ENCODE assay signal across 9 cellular contexts in genomic region chr1:206725053-206725963, GRCh38. TPM values are rescaled to one million over a fixed set of nuclear protein-coding genes. Genes with fewer than 3 reads are reported as not detected.
DNase-seq lines count a peak whose midpoint lies in the region; ATAC-seq and TF ChIP-seq lines count a peak whose summit lies in the region.
"Had no signal": no experiment of that assay in that cellular context is flagged by ENCODE, and none has a peak within 500 bp of the region (broad histone marks: within the 10 kb centered on the region; RNA-seq: fewer than 3 reads in every experiment).

No MANE protein-coding gene starts in this region.

- H3K23ac ChIP-seq in IMR-90 (ENCODE audit: low read depth, low read length): no peak overlapping the region

- H3K9me1 ChIP-seq in IMR-90 (ENCODE audit: insufficient read depth, low read length): peaks cover 38% of the 10 kb centered on the region

- TF ChIP-seq CTCF in IMR-90 (conservative IDR thresholded peaks at IDR 0.05; ENCODE audit: low read depth, low read length): peak; percentile 62
- peak; percentile 54 for TF ChIP-seq CTCF in MCF 10A (IDR thresholded peaks at IDR 0.05; ENCODE audit: unreplicated experiment)
- peak; percentile 64 for TF ChIP-seq CTCF in lower lobe of right lung (IDR thresholded peaks at IDR 0.05)
- TF ChIP-seq CTCF in transverse colon (IDR thresholded peaks at IDR 0.05): peak; percentile 25 to 63 (median 40)

- no peak overlapping the region for H2BK15ac ChIP-seq in IMR-90 (ENCODE audit: low read depth, low read length)

- H3K4me3 ChIP-seq in IMR-90 (ENCODE audit: insufficient read depth, low read depth, low read length): no peak overlapping the region
- H3K4me3 ChIP-seq in lower lobe of right lung: no peak overlapping the region
- no peak overlapping the region for H3K4me3 ChIP-seq in transverse colon

- H3K27ac ChIP-seq in IMR-90 (ENCODE audit: insufficient read depth, low read length) (no peak overlapping the region), lower lobe of right lung (no peak overlapping the region), transverse colon (no peak overlapping the region)
- H3K27ac ChIP-seq: VCaP had no signal

- ATAC-seq in IMR-90 (ENCODE audit: low read depth): peak; percentile 48
- peak; percentile 63 for ATAC-seq in T-helper 17 cell
- peak; percentile 24 to 31 for ATAC-seq in lower lobe of right lung
- no peak for ATAC-seq in GM19351 (IDR thresholded peaks at IDR 0.05; ENCODE audit: unreplicated experiment)
- ATAC-seq in HG03196 (IDR thresholded peaks at IDR 0.05; ENCODE audit: unreplicated experiment): no peak

- H3K18ac ChIP-seq in IMR-90 (ENCODE audit: low read depth, low read length): no peak overlapping the region

- H3K36me3 ChIP-seq in IMR-90 (ENCODE audit: control insufficient read depth, insufficient read depth, low read length) (peaks cover 18% of the 10 kb centered on the region), lower lobe of right lung (peaks cover 18% of the 10 kb centered on the region), transverse colon (peaks cover 0 to 13% (median 7%) of the 10 kb centered on the region in 4 donors)

- CTCF ChIA-PET in IMR-90 (lab: Yijun Ruan, JAX): interaction anchor here (0.7 to 1.2 kb wide), 3 partner anchors 10 to 187 kb away, joined by 3 read pairs; no protein-coding TSS in a partner anchor
- CTCF ChIA-PET in MCF 10A (lab: Yijun Ruan, JAX): interaction anchor here (0.5 to 7.0 kb wide), 81 partner anchors 10 to 1446 kb away, joined by 3 to 158 read pairs (median 5); partner anchors contain the start of genes DYRK3, FCMR, IL10 and IL19

- H3K27me3 ChIP-seq in IMR-90 (ENCODE audit: control insufficient read depth, insufficient read depth, low read length): no peaks in the 10 kb centered on the region
- H3K27me3 ChIP-seq in lower lobe of right lung (ENCODE audit: low read depth): no peaks in the 10 kb centered on the region
- H3K27me3 ChIP-seq in transverse colon: no peaks in the 10 kb centered on the region

- TF ChIP-seq RAD21 in IMR-90 (IDR thresholded peaks at IDR 0.05; ENCODE audit: low read length): peak; percentile 47

- TF ChIP-seq EP300 in transverse colon (IDR thresholded peaks at IDR 0.05; ENCODE audit: low read depth): no peak

- no peak overlapping the region for H3K4me3 Mint-ChIP-seq in T-helper 17 cell
- H3K4me3 Mint-ChIP-seq in MCF 10A (ENCODE audit: unreplicated experiment): no peak overlapping the region

- H3K36me3 Mint-ChIP-seq in T-helper 17 cell (ENCODE audit: low read depth) (peaks cover 3% of the 10 kb centered on the region), MCF 10A (ENCODE audit: insufficient read depth, unreplicated experiment) (peaks cover 11% of the 10 kb centered on the region)

- H3K27me3 Mint-ChIP-seq in T-helper 17 cell: no peaks in the 10 kb centered on the region
- no peaks in the 10 kb centered on the region for H3K27me3 Mint-ChIP-seq in MCF 10A (ENCODE audit: insufficient read depth, unreplicated experiment)

- H2BK5ac ChIP-seq in IMR-90 (ENCODE audit: low read depth, low read length, poor library complexity, severe bottlenecking): no peak overlapping the region

- no peak overlapping the region for H3K4me2 ChIP-seq in IMR-90 (ENCODE audit: low read depth, low read length)

- H3K4ac ChIP-seq in IMR-90 (ENCODE audit: low read depth, low read length): no peak overlapping the region

- H3K9me3 ChIP-seq in IMR-90 (ENCODE audit: control insufficient read depth, insufficient read depth, low read length) (no peaks in the 10 kb centered on the region), T-helper 17 cell (ENCODE audit: control insufficient read depth, low read length, poor library complexity, severe bottlenecking) (no peaks in the 10 kb centered on the region), lower lobe of right lung (no peaks in the 10 kb centered on the region), transverse colon (no peaks in the 10 kb centered on the region)

- H3K27ac Mint-ChIP-seq in T-helper 17 cell: peak overlapping the region; percentile 85
- H3K27ac Mint-ChIP-seq in MCF 10A (ENCODE audit: low read depth, unreplicated experiment): no peak overlapping the region

- POLR2A ChIA-PET in IMR-90 (lab: Charles Lee; ENCODE audit: unreplicated experiment): no interaction called here
- POLR2A ChIA-PET in MCF 10A (lab: Yijun Ruan, JAX): interaction anchor here (0.6 to 8.2 kb wide), 12 partner anchors 9 to 184 kb away, joined by 3 to 54 read pairs (median 4); no protein-coding TSS in a partner anchor

- no peak overlapping the region for H2BK20ac ChIP-seq in IMR-90 (ENCODE audit: low read depth, low read length)

- no peaks in the 10 kb centered on the region for H3K9me3 Mint-ChIP-seq in MCF 10A (ENCODE audit: unreplicated experiment)

- DNase-seq in DMS53 treated with DMSO at 0.1 percent for 48 hours (lab: John Stamatoyannopoulos, UW; ENCODE audit: unreplicated experiment) (peak; percentile 58), IMR-90 (peak; percentile 51), T-helper 17 cell (peak; percentile 35 to 63 (median 36)), MCF 10A (ENCODE audit: unreplicated experiment) (peak; percentile 78), lower lobe of right lung (no peak), transverse colon (peak; percentile 60)

- H2AK5ac ChIP-seq in IMR-90 (ENCODE audit: low read depth, low read length): no peak overlapping the region

- H3K4me1 ChIP-seq in IMR-90 (ENCODE audit: control insufficient read depth, insufficient read depth, low read length) (peaks cover 22% of the 10 kb centered on the region), lower lobe of right lung (peaks cover 56% of the 10 kb centered on the region), transverse colon (peaks cover 14 to 43% (median 25%) of the 10 kb centered on the region in 4 donors)

- peaks cover 89% of the 10 kb centered on the region for H4K20me1 ChIP-seq in IMR-90 (ENCODE audit: insufficient read depth, low read length)

- H3K79me1 ChIP-seq in IMR-90 (ENCODE audit: low read depth in 1 of 2, low read length in 2 of 2): peaks cover 39 to 94% of the 10 kb centered on the region in 2 experiments

- H3K4me1 Mint-ChIP-seq in T-helper 17 cell (peaks cover 46% of the 10 kb centered on the region), MCF 10A (ENCODE audit: insufficient read depth, unreplicated experiment) (peaks cover 57% of the 10 kb centered on the region)

- no peak overlapping the region for H3K9ac ChIP-seq in IMR-90 (ENCODE audit: low read depth, low read length)

- dilution Hi-C loops in IMR-90 (cut with HindIII; ENCODE audit: low sequenced_read_pairs, unreplicated experiment): no loop called here

- 67% methylated on average over 8 of the region's 11 CpGs; no CpG with 5 or more reads in 1 of the 2 experiments for WGBS in IMR-90 (ENCODE audit: extremely low coverage in 2 of 2, insufficient read length in 1 of 2), 2 experiments
- 76 to 94% methylated on average over 3 to 11 of the region's 11 CpGs for WGBS in transverse colon (ENCODE audit: low coverage in 1 of 2), 2 donors

- no peak overlapping the region for H2AK9ac ChIP-seq in IMR-90 (replicated peaks; ENCODE audit: low read depth, low read length, poor library complexity)

- in situ Hi-C loops in IMR-90 (cut with MboI; ENCODE audit: low sequenced_read_pairs): no loop called here
- in situ Hi-C loops in transverse colon (cut with MboI; ENCODE audit: low pct_ligation_motif_present in 1 of 4, low pct_unique_long_range_greater_than_20kb in 1 of 4, low sequenced_read_pairs in 3 of 4): loop anchor here in 3 of 4 donors (5.0 to 25.0 kb wide), 3 partner anchors 187 to 259 kb away; partner anchors contain the start of gene FCMR (in 1 of the 3)

- no peak overlapping the region for H2BK120ac ChIP-seq in IMR-90 (ENCODE audit: low read depth, low read length)

- no peak overlapping the region for H4K5ac ChIP-seq in IMR-90 (ENCODE audit: low read depth, low read length)

- H3K14ac ChIP-seq in IMR-90 (replicated peaks; ENCODE audit: low read depth, low read length): no peak overlapping the region

- intact Hi-C loops in IMR-90 (cut with micrococcal nuclease) (loop anchor here (2.0 to 5.0 kb wide), 2 partner anchors 51 to 93 kb away; no protein-coding TSS in a partner anchor), MCF 10A (cut with micrococcal nuclease) (loop anchor here (2.0 kb wide), 1 partner anchor 91 kb away; the partner anchor contains the start of gene DYRK3), lower lobe of right lung (cut with DNase I) (no loop called here), transverse colon (cut with DNase I; ENCODE audit: low total_unique reads) (loop anchor here (5.0 kb wide), 1 partner anchor 187 kb away; no protein-coding TSS in a partner anchor)

- BruUV-seq in IMR-90 (replicated peaks; lab: Mats Ljungman, UMichigan): no TSS peak
- BruUV-seq in MCF 10A (replicated peaks; lab: Mats Ljungman, UMichigan): no TSS peak

- H4K91ac ChIP-seq in IMR-90 (ENCODE audit: insufficient read depth, low read depth, low read length): no peak overlapping the region

- no peak overlapping the region for H2AFZ ChIP-seq in IMR-90 (replicated peaks; ENCODE audit: low read length, poor library complexity)

- no peak overlapping the region for H3K56ac ChIP-seq in IMR-90 (ENCODE audit: extremely low read depth, insufficient read depth, low read length)

- no peak for TF ChIP-seq POLR2A in IMR-90 (IDR thresholded peaks at IDR 0.05; ENCODE audit: low read depth, low read length)
- no peak for TF ChIP-seq POLR2A in transverse colon (IDR thresholded peaks at IDR 0.05)

- H4K8ac ChIP-seq in IMR-90 (ENCODE audit: low read depth in 2 of 2, low read length in 2 of 2): no peak overlapping the region; a peak in 1 of 4 replicates

TF ChIP-seq in IMR-90, 13 proteins besides CTCF, POLR2A, EP300 and RAD21 (continues in another document):
- TF ChIP-seq SMC3 (IDR thresholded peaks at IDR 0.05; ENCODE audit: low read depth, low read length): peak; percentile 43; the same call in 1 of the 2 replicates

RNA-seq across cellular contexts. Expression of gene MAPKAPK2, which starts 40.6 kb away (rescaled TPM):
- total RNA-seq in IMR-90 (2012; rRNA removed) (50.8 and 56.5 TPM in 2 replicates), T-helper 17 cell (100 to 1,000 TPM; 181 to 182 TPM), MCF 10A (2022) (142 and 178 TPM in 2 replicates), lower lobe of right lung (87.0 TPM), transverse colon (10 to 100 TPM; 47.0 to 74.8 (median 52.2) TPM)
- 60.7 and 66.4 TPM in 2 replicates for polyA plus RNA-seq in IMR-90 (2012; rRNA removed)
- polyA plus RNA-seq in IMR-90 (2012; cell fraction: cytosol; rRNA removed): 42.3 and 56.1 TPM in 2 replicates
- polyA plus RNA-seq in IMR-90 (2012; cell fraction: nucleus; rRNA removed; ENCODE audit: low replicate concordance): 86.1 and 91.5 TPM in 2 replicates

RNA-seq across cellular contexts. Expression of gene IL19, which starts 45.3 kb away (rescaled TPM):
- total RNA-seq in IMR-90 (2012; rRNA removed): not detected in 2 replicates
- not detected in 2 replicates for polyA plus RNA-seq in IMR-90 (2012; rRNA removed)
- polyA plus RNA-seq in IMR-90 (2012; cell fraction: cytosol; rRNA removed): not detected in 2 replicates
- not detected in 2 replicates for polyA plus RNA-seq in IMR-90 (2012; cell fraction: nucleus; rRNA removed; ENCODE audit: low replicate concordance)
- total RNA-seq in T-helper 17 cell: not detected
- total RNA-seq in MCF 10A (2022): not detected in 2 replicates
- total RNA-seq in lower lobe of right lung: not detected
- not detected for total RNA-seq in transverse colon

RNA-seq across cellular contexts. Expression of gene IL10, which starts 47.0 kb away (rescaled TPM):
- not detected in 2 replicates for total RNA-seq in IMR-90 (2012; rRNA removed)
- polyA plus RNA-seq in IMR-90 (2012; rRNA removed): not detected in 2 replicates
- polyA plus RNA-seq in IMR-90 (2012; cell fraction: cytosol; rRNA removed): not detected in 2 replicates
- polyA plus RNA-seq in IMR-90 (2012; cell fraction: nucleus; rRNA removed; ENCODE audit: low replicate concordance): not detected in 2 replicates
- total RNA-seq in T-helper 17 cell: under 1 TPM; 0.20 to 0.76 TPM
- not detected in 2 replicates for total RNA-seq in MCF 10A (2022)
- 1.4 TPM for total RNA-seq in lower lobe of right lung
- total RNA-seq in transverse colon: 1 to 10 TPM in 2 of 4 donors, not detected in 2; 1.6 to 4.4 TPM

Comparison
In these comparisons a context has a peak if more than half of its experiments do, and no peak if none do; other contexts are left out.
1. ATAC-seq: peak in IMR-90 (single experiment), T-helper 17 cell (single experiment) and lower lobe of right lung (2 of 2); none in GM19351 (single experiment) and HG03196 (single experiment).
2. Peak in every context shown above with its lines, with median percentiles within 50 percentile points of each other: CTCF ChIP-seq.